In the genomic region with DNA sequence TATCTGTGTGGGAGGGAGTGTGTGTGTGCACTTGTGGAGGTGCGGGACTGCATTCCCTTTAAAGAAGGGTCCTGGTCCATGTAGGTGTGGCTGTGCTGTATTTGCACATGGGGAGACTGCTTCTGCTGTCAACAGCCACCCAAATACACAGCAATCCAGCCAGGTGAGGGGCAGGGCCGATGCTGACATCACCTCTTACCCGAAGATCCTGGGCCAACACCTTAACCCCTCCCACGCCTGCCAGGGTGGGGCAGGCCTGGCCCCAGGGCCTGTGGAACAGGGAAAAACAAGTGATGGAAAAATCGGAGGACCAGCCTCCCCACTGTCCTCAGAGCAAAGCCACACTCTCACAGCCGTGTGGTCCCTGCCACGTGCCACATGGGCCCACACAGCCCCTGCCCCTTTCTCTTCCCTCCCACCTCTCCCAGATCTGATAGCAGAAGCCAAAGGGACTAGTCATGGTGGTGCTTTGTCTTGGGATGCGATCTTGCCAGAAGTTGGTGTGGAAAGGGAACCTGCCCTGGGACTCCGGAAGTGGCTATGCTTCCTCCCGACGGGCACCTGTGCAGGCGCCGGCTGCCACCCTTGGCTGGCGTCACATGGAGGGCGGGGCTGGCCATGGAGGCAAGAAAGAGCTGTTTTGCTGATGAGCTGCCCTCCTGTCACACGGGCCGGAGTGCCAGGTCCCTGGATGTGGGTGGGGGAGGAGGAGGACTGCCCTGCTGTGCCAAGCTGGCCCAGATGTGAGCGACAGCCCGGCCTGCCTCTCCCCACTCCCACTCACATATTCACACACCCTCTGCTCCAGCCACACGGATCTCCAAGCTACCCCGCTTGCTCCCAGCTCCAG, we compare ENCODE assay signal across 12 cellular contexts. TPM values are rescaled to one million over a fixed set of nuclear protein-coding genes. Genes with fewer than 3 reads are reported as not detected.
DNase-seq lines count a peak whose midpoint lies in the region; ATAC-seq and TF ChIP-seq lines count a peak whose summit lies in the region.
"Had no signal": no experiment of that assay in that cellular context is flagged by ENCODE, and none has a peak within 500 bp of the region (broad histone marks: within the 10 kb centered on the region; RNA-seq: fewer than 3 reads in every experiment).

No MANE protein-coding gene starts in this region.

- no peaks in the 10 kb centered on the region for H3K36me3 ChIP-seq in stomach
- H3K36me3 ChIP-seq: thyroid gland had no signal

- H3K4me1 ChIP-seq in foreskin keratinocyte (peaks cover 5% of the 10 kb centered on the region), stomach (peaks cover 0 to 15% (median 7%) of the 10 kb centered on the region in 4 donors)
- H3K4me1 ChIP-seq: thyroid gland had no signal

- in situ Hi-C loops in ACHN (cut with HindIII; ENCODE audit: low pct_ligation_motif_present, low pct_unique_long_range_greater_than_20kb, low sequenced_read_pairs): no loop called here

- no peak overlapping the region for H3K27ac Mint-ChIP-seq in activated CD8-positive, alpha-beta T cell treated with anti-CD3 and anti-CD28 coated beads for 36 hours
- no peak overlapping the region for H3K27ac Mint-ChIP-seq in activated CD8-positive, alpha-beta T cell treated with anti-CD3 and anti-CD28 coated beads, Interleukin-2, amount 10 ng/mL, durations not matched to agents 7 days and 5 days
- H3K27ac Mint-ChIP-seq: nephron progenitor cell had no signal

- H3K4me3 ChIP-seq in stomach: peak overlapping the region in 1 of 4 donors; percentile 5
- H3K4me3 ChIP-seq: thyroid gland had no signal

- ATAC-seq in activated CD8-positive, alpha-beta T cell treated with anti-CD3 and anti-CD28 coated beads for 36 hours: peak; percentile 30
- ATAC-seq in activated CD8-positive, alpha-beta T cell treated with anti-CD3 and anti-CD28 coated beads, Interleukin-2, amount 10 ng/mL, durations not matched to agents 7 days and 5 days: no peak
- ATAC-seq in foreskin keratinocyte (peak; percentile 87), GM18909 (IDR thresholded peaks at IDR 0.05; ENCODE audit: poor library complexity, unreplicated experiment) (no peak)

- peak; percentile 14 for DNase-seq in activated CD8-positive, alpha-beta T cell treated with anti-CD3 and anti-CD28 coated beads for 36 hours
- no peak for DNase-seq in activated CD8-positive, alpha-beta T cell treated with anti-CD3 and anti-CD28 coated beads, Interleukin-2, amount 10 ng/mL, durations not matched to agents 7 days and 5 days
- DNase-seq in NCI-H774 (lab: John Stamatoyannopoulos, UW) (peak; percentile 18), foreskin keratinocyte (peak; percentile 50 to 71), stomach (peak; percentile 85), ACHN (no peak)
- DNase-seq in activated CD8-positive, alpha-beta memory T cell treated with anti-CD3 and anti-CD28 coated beads, Interleukin-2, amount 50 U/mL, for 48 hours: no peak
- DNase-seq: HCEC 1CT; nephron progenitor cell; stimulated activated CD4-positive, alpha-beta T cell treated with anti-CD3 and anti-CD28 coated beads, Interleukin-4, amount 100 ng/mL, for 4 hours; thyroid gland had no signal

- CTCF ChIA-PET in activated CD8-positive, alpha-beta T cell treated with anti-CD3 and anti-CD28 coated beads for 36 hours (lab: Charles Lee): no interaction called here
- CTCF ChIA-PET in activated CD8-positive, alpha-beta T cell treated with anti-CD3 and anti-CD28 coated beads, Interleukin-2, amount 10 ng/mL, durations not matched to agents 7 days and 5 days (lab: Charles Lee): no interaction called here

- no peaks in the 10 kb centered on the region for H3K9me3 Mint-ChIP-seq in activated CD8-positive, alpha-beta T cell treated with anti-CD3 and anti-CD28 coated beads for 36 hours
- H3K9me3 Mint-ChIP-seq in activated CD8-positive, alpha-beta T cell treated with anti-CD3 and anti-CD28 coated beads, Interleukin-2, amount 10 ng/mL, durations not matched to agents 7 days and 5 days (ENCODE audit: insufficient read depth): no peaks in the 10 kb centered on the region
- H3K9me3 Mint-ChIP-seq: nephron progenitor cell had no signal

- 24 to 72% (median 39%) methylated on average over 12 to 21 of the region's 21 CpGs for WGBS in stomach, 5 donors

- no peak for TF ChIP-seq POLR2A in stomach (IDR thresholded peaks at IDR 0.05)

- no peak overlapping the region for H3K4me3 Mint-ChIP-seq in activated CD8-positive, alpha-beta T cell treated with anti-CD3 and anti-CD28 coated beads for 36 hours
- H3K4me3 Mint-ChIP-seq in activated CD8-positive, alpha-beta T cell treated with anti-CD3 and anti-CD28 coated beads, Interleukin-2, amount 10 ng/mL, durations not matched to agents 7 days and 5 days: no peak overlapping the region
- H3K4me3 Mint-ChIP-seq: nephron progenitor cell had no signal

- POLR2A ChIA-PET in activated CD8-positive, alpha-beta T cell treated with anti-CD3 and anti-CD28 coated beads for 36 hours (lab: Charles Lee): no interaction called here
- POLR2A ChIA-PET in activated CD8-positive, alpha-beta T cell treated with anti-CD3 and anti-CD28 coated beads, Interleukin-2, amount 10 ng/mL, durations not matched to agents 7 days and 5 days (lab: Charles Lee): no interaction called here

- no peak for TF ChIP-seq CTCF in activated CD8-positive, alpha-beta T cell treated with anti-CD3 and anti-CD28 coated beads for 36 hours (IDR thresholded peaks at IDR 0.05)
- TF ChIP-seq CTCF in foreskin keratinocyte (conservative IDR thresholded peaks at IDR 0.05): no peak
- TF ChIP-seq CTCF in stomach (IDR thresholded peaks at IDR 0.05): no peak

- TF ChIP-seq EP300 in stomach (IDR thresholded peaks at IDR 0.05): no peak

- peaks cover 37% of the 10 kb centered on the region for H3K27me3 Mint-ChIP-seq in activated CD8-positive, alpha-beta T cell treated with anti-CD3 and anti-CD28 coated beads for 36 hours
- H3K27me3 Mint-ChIP-seq in activated CD8-positive, alpha-beta T cell treated with anti-CD3 and anti-CD28 coated beads, Interleukin-2, amount 10 ng/mL, durations not matched to agents 7 days and 5 days (ENCODE audit: low read depth): peaks cover 45% of the 10 kb centered on the region

- H3K27me3 ChIP-seq in foreskin keratinocyte (peaks cover 13% of the 10 kb centered on the region), stomach (peaks cover 0 to 33% (median 0%) of the 10 kb centered on the region in 3 donors)
- H3K27me3 ChIP-seq: thyroid gland had no signal

- H3K27ac ChIP-seq in foreskin keratinocyte (peak overlapping the region; percentile 33), stomach (peak overlapping the region; percentile 82 to 93 (median 86))
- H3K27ac ChIP-seq: thyroid gland had no signal

- peaks cover 15% of the 10 kb centered on the region for H3K4me1 Mint-ChIP-seq in activated CD8-positive, alpha-beta T cell treated with anti-CD3 and anti-CD28 coated beads for 36 hours (ENCODE audit: low read depth)
- peaks cover 5% of the 10 kb centered on the region for H3K4me1 Mint-ChIP-seq in activated CD8-positive, alpha-beta T cell treated with anti-CD3 and anti-CD28 coated beads, Interleukin-2, amount 10 ng/mL, durations not matched to agents 7 days and 5 days (ENCODE audit: low read depth)

- intact Hi-C loops in activated CD8-positive, alpha-beta T cell treated with anti-CD3 and anti-CD28 coated beads for 36 hours (cut with micrococcal nuclease): no loop called here
- intact Hi-C loops in stomach (cut with DNase I; ENCODE audit: low total_unique reads): no loop called here

- H3K36me3 Mint-ChIP-seq in activated CD8-positive, alpha-beta T cell treated with anti-CD3 and anti-CD28 coated beads for 36 hours (ENCODE audit: low read depth): no peaks in the 10 kb centered on the region
- H3K36me3 Mint-ChIP-seq in activated CD8-positive, alpha-beta T cell treated with anti-CD3 and anti-CD28 coated beads, Interleukin-2, amount 10 ng/mL, durations not matched to agents 7 days and 5 days (ENCODE audit: low read depth): no peaks in the 10 kb centered on the region

- no peaks in the 10 kb centered on the region for H3K9me3 ChIP-seq in stomach
- H3K9me3 ChIP-seq: thyroid gland had no signal

RNA-seq across cellular contexts. Expression of a gene that starts 7.8 kb away (rescaled TPM):
- 1 to 10 TPM; 2.9 to 4.1 TPM for total RNA-seq in activated CD8-positive, alpha-beta T cell treated with anti-CD3 and anti-CD28 coated beads for 36 hours
- total RNA-seq in activated CD8-positive, alpha-beta T cell treated with anti-CD3 and anti-CD28 coated beads, Interleukin-2, amount 10 ng/mL, durations not matched to agents 7 days and 5 days: 10 to 100 TPM in 1 of 2 experiments, 1 to 10 TPM in 1; 9.9 to 10.2 TPM
- total RNA-seq in foreskin keratinocyte (4.7 and 6.8 TPM in 2 replicates), stomach (100 to 1,000 TPM in 2 of 5 donors, 10 to 100 TPM in 3; 24.6 to 166 (median 66.5) TPM)
- polyA plus RNA-seq in foreskin keratinocyte (2.7 and 3.5 TPM in 2 replicates), stomach (10 to 100 TPM in 1 of 3 donors, 1 to 10 TPM in 2; 6.0 to 11.8 (median 6.5) TPM)

Comparison
In these comparisons a context has a peak if more than half of its experiments do, and no peak if none do; other contexts are left out.
1. ATAC-seq: peak in activated CD8-positive, alpha-beta T cell treated with anti-CD3 and anti-CD28 coated beads for 36 hours (single experiment) and foreskin keratinocyte (single experiment); none in activated CD8-positive, alpha-beta T cell treated with anti-CD3 and anti-CD28 coated beads, Interleukin-2, amount 10 ng/mL, durations not matched to agents 7 days and 5 days (single experiment) and GM18909 (single experiment).
2. DNase-seq: peak in activated CD8-positive, alpha-beta T cell treated with anti-CD3 and anti-CD28 coated beads for 36 hours (single experiment), NCI-H774 (single experiment), foreskin keratinocyte (2 of 2) and stomach (single experiment); none in activated CD8-positive, alpha-beta T cell treated with anti-CD3 and anti-CD28 coated beads, Interleukin-2, amount 10 ng/mL, durations not matched to agents 7 days and 5 days (single experiment), ACHN (single experiment) and activated CD8-positive, alpha-beta memory T cell treated with anti-CD3 and anti-CD28 coated beads, Interleukin-2, amount 50 U/mL, for 48 hours (single experiment).